26 cellular contexts compared by ENCODE assay signal in the genomic region with DNA sequence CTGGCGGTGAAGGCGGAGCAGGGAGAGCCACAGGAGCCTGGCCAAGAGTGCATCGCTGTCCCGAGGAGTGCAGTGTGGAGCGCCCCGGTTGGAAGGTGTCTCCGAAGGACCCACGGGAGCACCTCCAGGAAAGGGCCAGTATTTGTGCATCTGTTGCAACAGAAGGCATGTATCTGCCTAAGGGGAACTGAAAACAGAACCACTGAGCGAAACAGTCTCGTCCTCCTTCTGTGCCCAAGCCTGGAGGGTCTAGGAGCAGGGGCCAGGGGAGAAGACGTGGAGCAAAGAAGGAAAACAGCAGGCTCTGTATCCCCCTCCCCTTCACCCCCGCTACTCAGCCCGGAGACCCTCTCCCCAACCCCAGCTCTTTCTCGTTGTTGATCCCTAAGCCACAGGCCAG. TPM values are rescaled to one million over a fixed set of nuclear protein-coding genes. Genes with fewer than 3 reads are reported as not detected.
"Had no signal": no experiment of that assay in that cellular context is flagged by ENCODE, and none has a peak within 500 bp of the region (broad histone marks: within the 10 kb centered on the region; RNA-seq: fewer than 3 reads in every experiment).

No MANE protein-coding gene starts in this region.

- H3K27me3 ChIP-seq: body of pancreas, ovary, suprapubic skin, vagina had no signal

- H3K4me1 ChIP-seq: body of pancreas, foreskin keratinocyte, lower lobe of right lung, psoas muscle, suprapubic skin, transverse colon, vagina had no signal

- H3K9me3 ChIP-seq: body of pancreas, lower lobe of right lung, ovary, psoas muscle, suprapubic skin, transverse colon, vagina had no signal

- H3K27ac ChIP-seq: body of pancreas, epithelial cell of prostate, foreskin keratinocyte, lower lobe of right lung, ovary, psoas muscle, skin epidermis, suprapubic skin, transverse colon, vagina had no signal

- H3K36me3 ChIP-seq: lower lobe of right lung, ovary, suprapubic skin, transverse colon, vagina had no signal

- H3K4me3 ChIP-seq: body of pancreas, lower lobe of right lung, ovary, psoas muscle, skin epidermis, suprapubic skin, transverse colon, vagina had no signal

- ATAC-seq: activated T-helper 17 cell treated with anti-CD3 and anti-CD28 coated beads, Interleukin-2, amount 50 U/mL, for 72 hours; body of pancreas; foreskin keratinocyte; lower lobe of right lung; natural killer cell; psoas muscle; right cardiac atrium; stimulated activated naive CD8-positive, alpha-beta T cell treated with anti-CD3 and anti-CD28 coated beads, Interleukin-15, amount 100 ng/mL, for 72 hours had no signal

- DNase-seq: activated B cell treated with CpG ODN at 0.5 μM for 24 hours; activated CD4-positive, alpha-beta memory T cell treated with anti-CD3 and anti-CD28 coated beads, Interleukin-2, amount 10 ng/mL, durations not matched to agents 7 days and 5 days; activated CD4-positive, alpha-beta T cell treated with anti-CD3 and anti-CD28 coated beads for 48 hours; activated naive CD4-positive, alpha-beta T cell; activated naive CD8-positive, alpha-beta T cell treated with anti-CD3 and anti-CD28 coated beads, Interleukin-2, amount 10 ng/mL, durations not matched to agents 7 days and 5 days; activated T-cell treated with anti-CD3 and anti-CD28 coated beads, Interleukin-2, amount 50 U/mL, for 1 hour; body of pancreas; endodermal cell; foreskin keratinocyte; hypothalamus; islet precursor cell; lower lobe of right lung; natural killer cell; ovary; psoas muscle; right cardiac atrium; stimulated activated naive CD8-positive, alpha-beta T cell treated with anti-CD3 and anti-CD28 coated beads, Interleukin-15, amount 100 ng/mL, for 72 hours; transverse colon had no signal

- FAIRE-seq: TTC549 had no signal

RNA-seq across cellular contexts. Expression of a gene that starts 5.3 kb away (rescaled TPM):
- total RNA-seq: activated B cell treated with CpG ODN at 0.5 μM for 24 hours; activated CD4-positive, alpha-beta memory T cell treated with anti-CD3 and anti-CD28 coated beads, Interleukin-2, amount 10 ng/mL, durations not matched to agents 7 days and 5 days; activated naive CD8-positive, alpha-beta T cell treated with anti-CD3 and anti-CD28 coated beads, Interleukin-2, amount 10 ng/mL, durations not matched to agents 7 days and 5 days; activated T-helper 17 cell treated with anti-CD3 and anti-CD28 coated beads, Interleukin-2, amount 50 U/mL, for 72 hours; body of pancreas; endodermal cell; fibroblast of lung; foreskin keratinocyte; lower lobe of right lung; mesenteric fat pad; natural killer cell; ovary; psoas muscle; suprapubic skin; transverse colon; vagina had no signal
- polyA plus RNA-seq: fibroblast of lung, foreskin keratinocyte, ovary had no signal
